ENCODE assay signal across 15 cellular contexts in genomic region chr6:38587766-38588362, GRCh38.
"Had no signal": no experiment of that assay in that cellular context is flagged by ENCODE, and none has a peak within 500 bp of the region (broad histone marks: within the 10 kb centered on the region; RNA-seq: fewer than 3 reads in every experiment).

No MANE protein-coding gene starts in this region.

- H3K4me3 Mint-ChIP-seq: activated CD4-positive, alpha-beta T cell treated with anti-CD3 and anti-CD28 coated beads, Interleukin-2, amount 10 ng/mL, durations not matched to agents 7 days and 5 days; activated CD8-positive, alpha-beta T cell treated with anti-CD3 and anti-CD28 coated beads for 36 hours; activated naive CD8-positive, alpha-beta T cell treated with anti-CD3 and anti-CD28 coated beads for 36 hours; nephron progenitor cell; stimulated activated naive CD8-positive, alpha-beta T cell treated with anti-CD3 and anti-CD28 coated beads, Interleukin-15, Interleukin-2, amounts not matched to agents 100 ng/mL and 50 ng/mL, for 24 hours had no signal

- H3K27ac Mint-ChIP-seq: activated CD4-positive, alpha-beta T cell treated with anti-CD3 and anti-CD28 coated beads, Interleukin-2, amount 10 ng/mL, durations not matched to agents 7 days and 5 days; activated CD8-positive, alpha-beta T cell treated with anti-CD3 and anti-CD28 coated beads for 36 hours; activated naive CD8-positive, alpha-beta T cell treated with anti-CD3 and anti-CD28 coated beads for 36 hours; nephron progenitor cell; stimulated activated naive CD8-positive, alpha-beta T cell treated with anti-CD3 and anti-CD28 coated beads, Interleukin-15, Interleukin-2, amounts not matched to agents 100 ng/mL and 50 ng/mL, for 24 hours had no signal

- H3K4me3 ChIP-seq: hepatocyte, thyroid gland had no signal

- H3K9me3 Mint-ChIP-seq: activated CD4-positive, alpha-beta T cell treated with anti-CD3 and anti-CD28 coated beads, Interleukin-2, amount 10 ng/mL, durations not matched to agents 7 days and 5 days; activated CD8-positive, alpha-beta T cell treated with anti-CD3 and anti-CD28 coated beads for 36 hours; activated naive CD8-positive, alpha-beta T cell treated with anti-CD3 and anti-CD28 coated beads for 36 hours; nephron progenitor cell; stimulated activated naive CD8-positive, alpha-beta T cell treated with anti-CD3 and anti-CD28 coated beads, Interleukin-15, Interleukin-2, amounts not matched to agents 100 ng/mL and 50 ng/mL, for 24 hours had no signal

- H2AFZ ChIP-seq: hepatocyte had no signal

- DNase-seq: activated CD4-positive, alpha-beta T cell treated with anti-CD3 and anti-CD28 coated beads, Interleukin-2, amount 10 ng/mL, durations not matched to agents 7 days and 5 days; activated CD4-positive, CD25-positive, alpha-beta regulatory T cell treated with anti-CD3 and anti-CD28 coated beads, Interleukin-2, amount 50 U/mL, for 72 hours; activated CD8-positive, alpha-beta T cell treated with anti-CD3 and anti-CD28 coated beads for 36 hours; activated naive CD4-positive, alpha-beta T cell treated with Interleukin-2 at 50 U/mL for 16 hours; activated naive CD8-positive, alpha-beta T cell treated with anti-CD3 and anti-CD28 coated beads for 36 hours; kidney glomerular epithelial cell; mesenchymal stem cell; nephron progenitor cell; occipital lobe; stimulated activated CD4-positive, alpha-beta T cell treated with anti-CD3 and anti-CD28 coated beads, Interleukin-4, amount 100 ng/mL, for 24 hours; T-helper 1 cell; thyroid gland; WERI-Rb-1 had no signal

- H3K36me3 ChIP-seq: thyroid gland had no signal

- ATAC-seq: activated CD8-positive, alpha-beta T cell treated with anti-CD3 and anti-CD28 coated beads for 36 hours had no signal

- H3K9me3 ChIP-seq: thyroid gland had no signal

- H3K27me3 ChIP-seq: hepatocyte, thyroid gland had no signal

- H3K4me2 ChIP-seq: hepatocyte had no signal

- H3K4me1 Mint-ChIP-seq: activated CD4-positive, alpha-beta T cell treated with anti-CD3 and anti-CD28 coated beads, Interleukin-2, amount 10 ng/mL, durations not matched to agents 7 days and 5 days; nephron progenitor cell had no signal

- H3K27me3 Mint-ChIP-seq: activated CD4-positive, alpha-beta T cell treated with anti-CD3 and anti-CD28 coated beads, Interleukin-2, amount 10 ng/mL, durations not matched to agents 7 days and 5 days; activated CD8-positive, alpha-beta T cell treated with anti-CD3 and anti-CD28 coated beads for 36 hours; activated naive CD8-positive, alpha-beta T cell treated with anti-CD3 and anti-CD28 coated beads for 36 hours; stimulated activated naive CD8-positive, alpha-beta T cell treated with anti-CD3 and anti-CD28 coated beads, Interleukin-15, Interleukin-2, amounts not matched to agents 100 ng/mL and 50 ng/mL, for 24 hours had no signal

- H3K27ac ChIP-seq: hepatocyte, thyroid gland, WERI-Rb-1 had no signal
